ENCODE assay signal across 31 cellular contexts in genomic region chr20:51789434-51789833, GRCh38. TPM values are rescaled to one million over a fixed set of nuclear protein-coding genes. Genes with fewer than 3 reads are reported as not detected.
"Had no signal": no experiment of that assay in that cellular context is flagged by ENCODE, and none has a peak within 500 bp of the region (broad histone marks: within the 10 kb centered on the region; RNA-seq: fewer than 3 reads in every experiment).

No MANE protein-coding gene starts in this region.

- H3K4me1 Mint-ChIP-seq: brain; naive B cell; stimulated activated effector memory CD8-positive, alpha-beta T cell treated with anti-CD3 and anti-CD28 coated beads, Interleukin-12 subunit alpha, Interleukin-12 subunit beta, amount 100 ng/mL, for 72 hours; stimulated activated naive CD8-positive, alpha-beta T cell treated with anti-CD3 and anti-CD28 coated beads, Interleukin-15, amount 100 ng/mL, for 72 hours; T-helper 17 cell had no signal

- H3K4me3 Mint-ChIP-seq: activated naive CD8-positive, alpha-beta T cell; brain; effector memory CD8-positive, alpha-beta T cell; immature natural killer cell; naive B cell; stimulated activated effector memory CD8-positive, alpha-beta T cell treated with anti-CD3 and anti-CD28 coated beads, Interleukin-12 subunit alpha, Interleukin-12 subunit beta, amount 100 ng/mL, for 72 hours; stimulated activated naive CD8-positive, alpha-beta T cell treated with anti-CD3 and anti-CD28 coated beads, Interleukin-15, amount 100 ng/mL, for 72 hours; T-helper 17 cell; type B pancreatic cell had no signal

- H3K27me3 Mint-ChIP-seq: brain; stimulated activated naive CD8-positive, alpha-beta T cell treated with anti-CD3 and anti-CD28 coated beads, Interleukin-15, amount 100 ng/mL, for 72 hours; type B pancreatic cell had no signal

- H3K27ac Mint-ChIP-seq: activated naive CD8-positive, alpha-beta T cell; brain; effector memory CD8-positive, alpha-beta T cell; immature natural killer cell; naive B cell; stimulated activated effector memory CD8-positive, alpha-beta T cell treated with anti-CD3 and anti-CD28 coated beads, Interleukin-12 subunit alpha, Interleukin-12 subunit beta, amount 100 ng/mL, for 72 hours; stimulated activated naive CD8-positive, alpha-beta T cell treated with anti-CD3 and anti-CD28 coated beads, Interleukin-15, amount 100 ng/mL, for 72 hours; T-helper 17 cell; type B pancreatic cell had no signal

- H3K9me3 Mint-ChIP-seq: brain; effector memory CD8-positive, alpha-beta T cell; immature natural killer cell; stimulated activated effector memory CD8-positive, alpha-beta T cell treated with anti-CD3 and anti-CD28 coated beads, Interleukin-12 subunit alpha, Interleukin-12 subunit beta, amount 100 ng/mL, for 72 hours; stimulated activated naive CD8-positive, alpha-beta T cell treated with anti-CD3 and anti-CD28 coated beads, Interleukin-15, amount 100 ng/mL, for 72 hours; type B pancreatic cell had no signal

- ATAC-seq: effector memory CD8-positive, alpha-beta T cell; gastroesophageal sphincter; left colon; pancreas; psoas muscle; stimulated activated effector memory CD8-positive, alpha-beta T cell treated with anti-CD3 and anti-CD28 coated beads, Interleukin-12 subunit alpha, Interleukin-12 subunit beta, amount 100 ng/mL, for 72 hours; stimulated activated naive CD8-positive, alpha-beta T cell treated with anti-CD3 and anti-CD28 coated beads, Interleukin-15, amount 100 ng/mL, for 72 hours; T-helper 17 cell had no signal

- DNase-seq: activated CD4-positive, alpha-beta T cell treated with anti-CD3 and anti-CD28 coated beads for 4 hours; activated CD4-positive, alpha-beta T cell treated with anti-CD3 and anti-CD28 coated beads, Interleukin-2, amount 50 U/mL, for 48 hours; activated CD8-positive, alpha-beta memory T cell treated with anti-CD3 and anti-CD28 coated beads for 24 hours; activated effector memory CD4-positive, alpha-beta T cell treated with Interleukin-2 at 50 U/mL for 16 hours; activated naive CD4-positive, alpha-beta T cell treated with Interleukin-2 at 50 U/mL for 16 hours; aorta; cortex of kidney; effector memory CD8-positive, alpha-beta T cell; head of caudate nucleus; hippocampal formation; immature natural killer cell; kidney; left colon; mammary epithelial cell; naive B cell; nucleus accumbens; pancreas; psoas muscle; sigmoid colon; small intestine; stimulated activated CD4-positive, alpha-beta T cell treated with anti-CD3 and anti-CD28 coated beads, Interleukin-4, amount 100 ng/mL, for 24 hours; stimulated activated naive CD8-positive, alpha-beta T cell treated with anti-CD3 and anti-CD28 coated beads, Interleukin-15, amount 100 ng/mL, for 72 hours; substantia nigra; T-helper 17 cell; T1000 had no signal

- H3K36me3 Mint-ChIP-seq: activated naive CD8-positive, alpha-beta T cell; immature natural killer cell; naive B cell; stimulated activated effector memory CD8-positive, alpha-beta T cell treated with anti-CD3 and anti-CD28 coated beads, Interleukin-12 subunit alpha, Interleukin-12 subunit beta, amount 100 ng/mL, for 72 hours had no signal

RNA-seq across cellular contexts. Expression of gene SALL4, which starts 12.9 kb away (rescaled TPM):
- total RNA-seq: gastroesophageal sphincter, psoas muscle, vagina had no signal
- polyA plus RNA-seq: mammary epithelial cell, psoas muscle had no signal
